ENCODE assay signal across 9 cellular contexts in the genomic region with DNA sequence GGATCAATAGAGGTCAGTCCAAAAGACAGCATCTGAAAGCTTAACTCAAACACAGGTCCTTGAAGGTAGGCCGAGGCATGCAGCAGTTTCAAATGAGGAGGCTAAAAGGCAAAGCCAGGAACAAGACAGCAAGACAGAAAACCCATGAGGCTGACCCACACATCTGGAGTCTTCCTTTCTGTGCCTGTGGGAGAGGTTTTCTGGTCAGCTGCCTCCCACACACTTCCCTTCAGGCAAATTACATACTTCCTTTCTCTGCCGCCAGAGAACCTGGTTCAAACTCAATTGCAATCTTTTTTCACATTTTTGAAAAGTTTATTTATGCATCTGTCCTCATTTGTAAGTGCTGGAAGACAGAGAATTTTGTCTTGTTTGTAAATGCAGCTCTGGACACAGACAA. TPM values are rescaled to one million over a fixed set of nuclear protein-coding genes. Genes with fewer than 3 reads are reported as not detected.
DNase-seq lines count a peak whose midpoint lies in the region; ATAC-seq lines count a peak whose summit lies in the region.
"Had no signal": no experiment of that assay in that cellular context is flagged by ENCODE, and none has a peak within 500 bp of the region (broad histone marks: within the 10 kb centered on the region; RNA-seq: fewer than 3 reads in every experiment).

No MANE protein-coding gene starts in this region.

- peaks cover 21% of the 10 kb centered on the region for H3K4me1 Mint-ChIP-seq in activated CD4-positive, alpha-beta T cell treated with anti-CD3 and anti-CD28 coated beads, Interleukin-2, amount 10 ng/mL, durations not matched to agents 24 days and 14 days

- H3K27me3 Mint-ChIP-seq in activated CD4-positive, alpha-beta T cell treated with anti-CD3 and anti-CD28 coated beads, Interleukin-2, amount 10 ng/mL, durations not matched to agents 24 days and 14 days: peaks cover 4% of the 10 kb centered on the region

- ATAC-seq in HG02840 (IDR thresholded peaks at IDR 0.05; ENCODE audit: low FRiP score, unreplicated experiment): peak; percentile 79
- ATAC-seq: A549 had no signal

- peak overlapping the region; percentile 25 for H3K27ac Mint-ChIP-seq in activated CD4-positive, alpha-beta T cell treated with anti-CD3 and anti-CD28 coated beads, Interleukin-2, amount 10 ng/mL, durations not matched to agents 24 days and 14 days

- peak overlapping the region; percentile 16 for H3K4me3 Mint-ChIP-seq in activated CD4-positive, alpha-beta T cell treated with anti-CD3 and anti-CD28 coated beads, Interleukin-2, amount 10 ng/mL, durations not matched to agents 24 days and 14 days

- peaks cover 13% of the 10 kb centered on the region for H3K36me3 Mint-ChIP-seq in activated CD4-positive, alpha-beta T cell treated with anti-CD3 and anti-CD28 coated beads, Interleukin-2, amount 10 ng/mL, durations not matched to agents 24 days and 14 days (ENCODE audit: low read depth)

- DNase-seq in activated CD4-positive, alpha-beta T cell treated with anti-CD3 and anti-CD28 coated beads, Interleukin-2, amount 10 ng/mL, durations not matched to agents 24 days and 14 days: peak; percentile 61
- no peak for DNase-seq in activated CD4-positive, alpha-beta T cell treated with anti-CD3 and anti-CD28 coated beads for 4 hours
- DNase-seq in SKM-1 treated with dmso at 0.1 percent for 144 hours (lab: John Stamatoyannopoulos, UW; ENCODE audit: unreplicated experiment) (peak; percentile 67), islet precursor cell (peak; percentile 72), SW480 (ENCODE audit: low spot score) (no peak), hippocampal formation (lab: John Stamatoyannopoulos, UW) (no peak), NCI-H1105 treated with DMSO at 0.1 percent for 48 hours (lab: John Stamatoyannopoulos, UW) (no peak)

- H3K9me3 Mint-ChIP-seq in activated CD4-positive, alpha-beta T cell treated with anti-CD3 and anti-CD28 coated beads, Interleukin-2, amount 10 ng/mL, durations not matched to agents 24 days and 14 days: no peaks in the 10 kb centered on the region

- intact Hi-C loops in activated CD4-positive, alpha-beta T cell treated with anti-CD3 and anti-CD28 coated beads, Interleukin-2, amount 10 ng/mL, durations not matched to agents 24 days and 14 days (cut with micrococcal nuclease): loop anchor here (1.0 kb wide), 1 partner anchor 48 kb away; no protein-coding TSS in a partner anchor

RNA-seq across cellular contexts. Expression of gene CRTAM, which starts 29.8 kb away (rescaled TPM):
- 3.8 and 4.2 TPM in 2 replicates for total RNA-seq in activated CD4-positive, alpha-beta T cell treated with anti-CD3 and anti-CD28 coated beads, Interleukin-2, amount 10 ng/mL, durations not matched to agents 24 days and 14 days

Comparison
In these comparisons a context has a peak if more than half of its experiments do, and no peak if none do; other contexts are left out.
1. DNase-seq: peak in activated CD4-positive, alpha-beta T cell treated with anti-CD3 and anti-CD28 coated beads, Interleukin-2, amount 10 ng/mL, durations not matched to agents 24 days and 14 days (single experiment), SKM-1 treated with dmso at 0.1 percent for 144 hours (single experiment) and islet precursor cell (single experiment); none in activated CD4-positive, alpha-beta T cell treated with anti-CD3 and anti-CD28 coated beads for 4 hours (0 of 2), SW480 (single experiment), hippocampal formation (0 of 2) and NCI-H1105 treated with DMSO at 0.1 percent for 48 hours (single experiment).